Comparison of ENCODE assay signal across 20 cellular contexts in genomic region chr19:55697698-55698097, GRCh38. TPM values are rescaled to one million over a fixed set of nuclear protein-coding genes. Genes with fewer than 3 reads are reported as not detected.
DNase-seq lines count a peak whose midpoint lies in the region; ATAC-seq and TF ChIP-seq lines count a peak whose summit lies in the region.
"Had no signal": no experiment of that assay in that cellular context is flagged by ENCODE, and none has a peak within 500 bp of the region (broad histone marks: within the 10 kb centered on the region; RNA-seq: fewer than 3 reads in every experiment).

No MANE protein-coding gene starts in this region.

- no peak overlapping the region for H3K4me3 Mint-ChIP-seq in activated CD4-positive, alpha-beta T cell treated with anti-CD3 and anti-CD28 coated beads, Interleukin-2, amount 10 ng/mL, durations not matched to agents 7 days and 5 days
- H3K4me3 Mint-ChIP-seq in dendritic cell treated with granulocyte-macrophage colony-stimulating factor and Interleukin-4, amounts not matched to agents 40 ng/mL and 50 ng/mL, for 4 days = no peak overlapping the region
- H3K4me3 Mint-ChIP-seq: CD4-positive, CD25-positive, alpha-beta regulatory T cell had no signal

- CTCF ChIA-PET in activated CD4-positive, alpha-beta T cell treated with anti-CD3 and anti-CD28 coated beads, Interleukin-2, amount 10 ng/mL, durations not matched to agents 7 days and 5 days (lab: Charles Lee) = no interaction called here

- H3K9me3 Mint-ChIP-seq in activated CD4-positive, alpha-beta T cell treated with anti-CD3 and anti-CD28 coated beads, Interleukin-2, amount 10 ng/mL, durations not matched to agents 7 days and 5 days = no peaks in the 10 kb centered on the region
- no peaks in the 10 kb centered on the region for H3K9me3 Mint-ChIP-seq in dendritic cell treated with granulocyte-macrophage colony-stimulating factor and Interleukin-4, amounts not matched to agents 40 ng/mL and 50 ng/mL, for 4 days
- H3K9me3 Mint-ChIP-seq: CD4-positive, CD25-positive, alpha-beta regulatory T cell had no signal

- no peaks in the 10 kb centered on the region for H3K27me3 ChIP-seq in sigmoid colon

- TF ChIP-seq EP300 in sigmoid colon (IDR thresholded peaks at IDR 0.05) = no peak

- WGBS in sigmoid colon, 2 donors = 89 to 96% methylated on average over 8 of the region's 8 CpGs

- POLR2A ChIA-PET in activated CD4-positive, alpha-beta T cell treated with anti-CD3 and anti-CD28 coated beads, Interleukin-2, amount 10 ng/mL, durations not matched to agents 7 days and 5 days (lab: Charles Lee) = no interaction called here

- no peaks in the 10 kb centered on the region for H3K9me3 ChIP-seq in sigmoid colon
- H3K9me3 ChIP-seq: Caco-2 had no signal

- no peaks in the 10 kb centered on the region for H3K4me1 ChIP-seq in sigmoid colon

- H3K27ac ChIP-seq in sigmoid colon = no peak overlapping the region
- H3K27ac ChIP-seq: 22Rv1, KMS-11, RWPE1 had no signal

- ATAC-seq in HG02623 (IDR thresholded peaks at IDR 0.05; ENCODE audit: unreplicated experiment) = no peak
- ATAC-seq: PC-3 had no signal

- no peaks in the 10 kb centered on the region for H3K27me3 Mint-ChIP-seq in activated CD4-positive, alpha-beta T cell treated with anti-CD3 and anti-CD28 coated beads, Interleukin-2, amount 10 ng/mL, durations not matched to agents 7 days and 5 days
- H3K27me3 Mint-ChIP-seq in dendritic cell treated with granulocyte-macrophage colony-stimulating factor and Interleukin-4, amounts not matched to agents 40 ng/mL and 50 ng/mL, for 4 days = no peaks in the 10 kb centered on the region
- H3K27me3 Mint-ChIP-seq: CD4-positive, CD25-positive, alpha-beta regulatory T cell had no signal

- intact Hi-C loops in dendritic cell treated with granulocyte-macrophage colony-stimulating factor and Interleukin-4, amounts not matched to agents 40 ng/mL and 50 ng/mL, for 4 days (cut with micrococcal nuclease) = no loop called here
- intact Hi-C loops in sigmoid colon (cut with DNase I) = no loop called here

- no peak for TF ChIP-seq CTCF in sigmoid colon (IDR thresholded peaks at IDR 0.05)

- peaks cover 25% of the 10 kb centered on the region for H3K36me3 Mint-ChIP-seq in activated CD4-positive, alpha-beta T cell treated with anti-CD3 and anti-CD28 coated beads, Interleukin-2, amount 10 ng/mL, durations not matched to agents 7 days and 5 days (ENCODE audit: low read depth)
- peaks cover 99% of the 10 kb centered on the region for H3K36me3 Mint-ChIP-seq in dendritic cell treated with granulocyte-macrophage colony-stimulating factor and Interleukin-4, amounts not matched to agents 40 ng/mL and 50 ng/mL, for 4 days (ENCODE audit: low read depth)

- no peak for TF ChIP-seq POLR2A in sigmoid colon (IDR thresholded peaks at IDR 0.05)

- peaks cover 3% of the 10 kb centered on the region for H3K4me1 Mint-ChIP-seq in activated CD4-positive, alpha-beta T cell treated with anti-CD3 and anti-CD28 coated beads, Interleukin-2, amount 10 ng/mL, durations not matched to agents 7 days and 5 days
- no peaks in the 10 kb centered on the region for H3K4me1 Mint-ChIP-seq in dendritic cell treated with granulocyte-macrophage colony-stimulating factor and Interleukin-4, amounts not matched to agents 40 ng/mL and 50 ng/mL, for 4 days (ENCODE audit: low read depth)

- no peak for DNase-seq in activated CD4-positive, alpha-beta T cell treated with anti-CD3 and anti-CD28 coated beads, Interleukin-2, amount 10 ng/mL, durations not matched to agents 7 days and 5 days
- no peak for DNase-seq in activated CD4-positive, alpha-beta T cell treated with anti-CD3 and anti-CD28 coated beads, Interleukin-2, amount 50 U/mL, for 1 hour
- peak; percentile 12 for DNase-seq in D341Med (ENCODE audit: low spot score)
- DNase-seq in sigmoid colon = peak; percentile 53
- DNase-seq in kidney tubule cell (ENCODE audit: low spot score) = no peak
- no peak for DNase-seq in NCI-H1417 (lab: John Stamatoyannopoulos, UW)
- DNase-seq: CD4-positive, CD25-positive, alpha-beta regulatory T cell; EL; MV-4-11; NCI-H187 treated with DMSO at 0.1 percent for 48 hours; NCI-H226; NCI-H524; PC-3 had no signal

- peak overlapping the region; percentile 11 for H3K27ac Mint-ChIP-seq in activated CD4-positive, alpha-beta T cell treated with anti-CD3 and anti-CD28 coated beads, Interleukin-2, amount 10 ng/mL, durations not matched to agents 7 days and 5 days
- H3K27ac Mint-ChIP-seq in dendritic cell treated with granulocyte-macrophage colony-stimulating factor and Interleukin-4, amounts not matched to agents 40 ng/mL and 50 ng/mL, for 4 days = peak overlapping the region; percentile 52
- H3K27ac Mint-ChIP-seq: CD4-positive, CD25-positive, alpha-beta regulatory T cell had no signal

- H3K36me3 ChIP-seq in sigmoid colon = peaks cover 13 to 57% (median 30%) of the 10 kb centered on the region in 4 donors

- no peak overlapping the region for H3K4me3 ChIP-seq in sigmoid colon

RNA-seq across cellular contexts. Expression of gene EPN1, which starts 22.7 kb away (rescaled TPM):
- 10 to 100 TPM; 50.8 to 64.2 TPM for total RNA-seq in activated CD4-positive, alpha-beta T cell treated with anti-CD3 and anti-CD28 coated beads, Interleukin-2, amount 10 ng/mL, durations not matched to agents 7 days and 5 days
- 10 to 100 TPM; 22.8 to 54.3 (median 34.6) TPM for total RNA-seq in sigmoid colon
- polyA plus RNA-seq in sigmoid colon = 100 to 1,000 TPM; 137 to 162 (median 146) TPM

RNA-seq across cellular contexts. Expression of gene NLRP9, which starts 40.5 kb away (rescaled TPM):
- not detected for total RNA-seq in activated CD4-positive, alpha-beta T cell treated with anti-CD3 and anti-CD28 coated beads, Interleukin-2, amount 10 ng/mL, durations not matched to agents 7 days and 5 days
- total RNA-seq in sigmoid colon = not detected
- polyA plus RNA-seq in sigmoid colon = not detected
- total RNA-seq: Caco-2; CD4-positive, CD25-positive, alpha-beta regulatory T cell; H1; PC-3 had no signal
- polyA plus RNA-seq: CD4-positive, CD25-positive, alpha-beta regulatory T cell; H1 had no signal

RNA-seq across cellular contexts. Expression of gene U2AF2, which starts 42.9 kb away (rescaled TPM):
- 100 to 1,000 TPM; 239 to 281 TPM for total RNA-seq in activated CD4-positive, alpha-beta T cell treated with anti-CD3 and anti-CD28 coated beads, Interleukin-2, amount 10 ng/mL, durations not matched to agents 7 days and 5 days
- 10 to 100 TPM; 52.1 to 79.7 (median 65.4) TPM for total RNA-seq in sigmoid colon
- polyA plus RNA-seq in sigmoid colon = 100 to 1,000 TPM in 1 of 3 donors, 10 to 100 TPM in 2; 81.7 to 162 (median 86.9) TPM

RNA-seq across cellular contexts. Expression of gene CCDC106, which starts 49.7 kb away (rescaled TPM):
- total RNA-seq in activated CD4-positive, alpha-beta T cell treated with anti-CD3 and anti-CD28 coated beads, Interleukin-2, amount 10 ng/mL, durations not matched to agents 7 days and 5 days = 1 to 10 TPM; 8.3 to 8.8 TPM
- 10 to 100 TPM; 16.6 to 22.9 (median 20.2) TPM for total RNA-seq in sigmoid colon
- polyA plus RNA-seq in sigmoid colon = 10 to 100 TPM in 2 of 3 donors, 1 to 10 TPM in 1; 5.5 to 10.8 (median 10.0) TPM

RNA-seq across cellular contexts. Expression of gene ZNF581, which starts 54.2 kb away (rescaled TPM):
- 10 to 100 TPM; 24.1 to 25.5 TPM for total RNA-seq in activated CD4-positive, alpha-beta T cell treated with anti-CD3 and anti-CD28 coated beads, Interleukin-2, amount 10 ng/mL, durations not matched to agents 7 days and 5 days
- total RNA-seq in sigmoid colon = 10 to 100 TPM; 18.2 to 43.2 (median 24.5) TPM
- polyA plus RNA-seq in sigmoid colon = 10 to 100 TPM; 17.1 to 24.4 (median 23.4) TPM

Comparison
In these comparisons a context has a peak if more than half of its experiments do, and no peak if none do; other contexts are left out.
1. DNase-seq: peak in D341Med (single experiment) and sigmoid colon (single experiment); none in activated CD4-positive, alpha-beta T cell treated with anti-CD3 and anti-CD28 coated beads, Interleukin-2, amount 10 ng/mL, durations not matched to agents 7 days and 5 days (single experiment), activated CD4-positive, alpha-beta T cell treated with anti-CD3 and anti-CD28 coated beads, Interleukin-2, amount 50 U/mL, for 1 hour (single experiment), kidney tubule cell (single experiment) and NCI-H1417 (0 of 3).